In genomic region chr1:201022824-201023516, GRCh38 we compare ENCODE assay signal across 8 cellular contexts. TPM values are rescaled to one million over a fixed set of nuclear protein-coding genes. Genes with fewer than 3 reads are reported as not detected.
DNase-seq lines count a peak whose midpoint lies in the region; ATAC-seq, FAIRE-seq and TF ChIP-seq lines count a peak whose summit lies in the region.

No MANE protein-coding gene starts in this region.

- H3K27me3 Mint-ChIP-seq in astrocyte (ENCODE audit: low read depth, unreplicated experiment): peaks cover 8% of the 10 kb centered on the region

- H3K27me3 ChIP-seq in astrocyte (ENCODE audit: insufficient read depth, low read length) (no peaks in the 10 kb centered on the region), layer of hippocampus (ENCODE audit: control insufficient read depth, insufficient read depth, low read length) (no peaks in the 10 kb centered on the region)

- H3K9ac ChIP-seq in astrocyte (ENCODE audit: low read length): peak overlapping the region; percentile 59

- ATAC-seq in HG03432 (IDR thresholded peaks at IDR 0.05; ENCODE audit: unreplicated experiment) (no peak), GM21528 (IDR thresholded peaks at IDR 0.05; ENCODE audit: low FRiP score, unreplicated experiment) (no peak), GM21825 (IDR thresholded peaks at IDR 0.05; ENCODE audit: unreplicated experiment) (no peak)

- no peak overlapping the region for H3K27ac Mint-ChIP-seq in astrocyte (ENCODE audit: unreplicated experiment)

- H3K27ac ChIP-seq in astrocyte (ENCODE audit: low read depth, low read length) (no peak overlapping the region), layer of hippocampus (ENCODE audit: low read depth, low read length) (peak overlapping the region; percentile 78)

- no peaks in the 10 kb centered on the region for H3K79me2 ChIP-seq in astrocyte (ENCODE audit: insufficient read depth, low read length)

- no peak for TF ChIP-seq CTCF in astrocyte (IDR thresholded peaks at IDR 0.05; ENCODE audit: insufficient read depth, low read depth, low read length)

- H4K20me1 ChIP-seq in astrocyte (ENCODE audit: insufficient read depth, low read length): no peaks in the 10 kb centered on the region

- peak overlapping the region; percentile 22 for H2AFZ ChIP-seq in astrocyte (ENCODE audit: low read depth, low read length)

- no peaks in the 10 kb centered on the region for H3K9me3 ChIP-seq in astrocyte (ENCODE audit: insufficient read depth, low read depth, low read length)

- no peak for DNase-seq in GM18507 (ENCODE audit: extremely low spot score, insufficient read length, low read depth)
- peak; percentile 30 for DNase-seq in NOMO-1 treated with dmso at 0.1 percent for 144 hours (lab: John Stamatoyannopoulos, UW; ENCODE audit: unreplicated experiment)
- DNase-seq in astrocyte (ENCODE audit: low read depth): no peak
- peak in 4 of 6 experiments; percentile 32 to 63 (median 54) for DNase-seq in stimulated activated naive CD4-positive, alpha-beta T cell (lab: John Stamatoyannopoulos, UW)

- H3K4me1 ChIP-seq in astrocyte (ENCODE audit: insufficient read depth, low read length): peaks cover 22% of the 10 kb centered on the region

- no peaks in the 10 kb centered on the region for H3K36me3 ChIP-seq in astrocyte (ENCODE audit: insufficient read depth, low read length)

- peaks cover 40% of the 10 kb centered on the region for H3K4me1 Mint-ChIP-seq in astrocyte (ENCODE audit: low read depth, unreplicated experiment)

- FAIRE-seq in GM18507 (lab: Jason Lieb, UNC) (peak; percentile 57), astrocyte (lab: Jason Lieb, UNC) (no peak)

- H3K4me3 ChIP-seq in astrocyte (ENCODE audit: insufficient read depth, low read depth, low read length): peak overlapping the region; percentile 46

- peak overlapping the region; percentile 84 for H3K4me2 ChIP-seq in astrocyte (ENCODE audit: low read length)

- H3K4me3 Mint-ChIP-seq in astrocyte (ENCODE audit: unreplicated experiment): peak overlapping the region; percentile 88

- no peaks in the 10 kb centered on the region for H3K9me3 Mint-ChIP-seq in astrocyte (ENCODE audit: unreplicated experiment)

- no peaks in the 10 kb centered on the region for H3K36me3 Mint-ChIP-seq in astrocyte (ENCODE audit: low read depth, unreplicated experiment)

RNA-seq across cellular contexts. Expression of gene KIF21B, which starts 0.5 kb away (rescaled TPM):
- 4.7 and 5.6 TPM in 2 replicates for total RNA-seq in astrocyte

Comparison
In these comparisons a context has a peak if more than half of its experiments do, and no peak if none do; other contexts are left out.
1. DNase-seq: peak in NOMO-1 treated with dmso at 0.1 percent for 144 hours (single experiment) and stimulated activated naive CD4-positive, alpha-beta T cell (4 of 6); none in GM18507 (single experiment) and astrocyte (single experiment).